8 cellular contexts compared by ENCODE assay signal in genomic region chr20:19735446-19735845, GRCh38. TPM values are rescaled to one million over a fixed set of nuclear protein-coding genes. Genes with fewer than 3 reads are reported as not detected.
DNase-seq lines count a peak whose midpoint lies in the region; ATAC-seq and TF ChIP-seq lines count a peak whose summit lies in the region.

No MANE protein-coding gene starts in this region.

- TF ChIP-seq POLR2A in right lobe of liver (IDR thresholded peaks at IDR 0.05) (no peak), tibial nerve (IDR thresholded peaks at IDR 0.05) (no peak), erythroblast (IDR thresholded peaks at IDR 0.05; ENCODE audit: low read length) (no peak)

- 24% methylated on average over 6 of the region's 6 CpGs for WGBS in right lobe of liver (ENCODE audit: insufficient coverage, low coverage, low lambda C conversion rate, missing lambda C conversion rate)
- 25 to 26% methylated on average over 6 of the region's 6 CpGs for WGBS in tibial nerve, 2 donors

- H3K36me3 Mint-ChIP-seq in activated naive CD4-positive, alpha-beta T cell treated with anti-CD3 and anti-CD28 coated beads for 36 hours (ENCODE audit: low read depth) = no peaks in the 10 kb centered on the region
- H3K36me3 Mint-ChIP-seq in dendritic cell treated with granulocyte-macrophage colony-stimulating factor and Interleukin-4, amounts not matched to agents 40 ng/mL and 50 ng/mL, for 4 days (ENCODE audit: low read depth) = no peaks in the 10 kb centered on the region

- H3K9me3 ChIP-seq in right lobe of liver = no peaks in the 10 kb centered on the region
- H3K9me3 ChIP-seq in tibial nerve = no peaks in the 10 kb centered on the region

- H3K36me3 ChIP-seq in right lobe of liver = no peaks in the 10 kb centered on the region
- no peaks in the 10 kb centered on the region for H3K36me3 ChIP-seq in tibial nerve

- TF ChIP-seq CTCF in right lobe of liver (IDR thresholded peaks at IDR 0.05) (no peak), tibial nerve (IDR thresholded peaks at IDR 0.05) (no peak), GM20000 (IDR thresholded peaks at IDR 0.05; ENCODE audit: extremely low read depth, missing control alignments) (no peak)

- H3K27ac Mint-ChIP-seq in activated naive CD4-positive, alpha-beta T cell treated with anti-CD3 and anti-CD28 coated beads for 36 hours = no peak overlapping the region
- peak overlapping the region; percentile 81 for H3K27ac Mint-ChIP-seq in dendritic cell treated with granulocyte-macrophage colony-stimulating factor and Interleukin-4, amounts not matched to agents 40 ng/mL and 50 ng/mL, for 4 days

- H3K27me3 Mint-ChIP-seq in activated naive CD4-positive, alpha-beta T cell treated with anti-CD3 and anti-CD28 coated beads for 36 hours (ENCODE audit: low read depth) = peaks cover 13% of the 10 kb centered on the region
- no peaks in the 10 kb centered on the region for H3K27me3 Mint-ChIP-seq in dendritic cell treated with granulocyte-macrophage colony-stimulating factor and Interleukin-4, amounts not matched to agents 40 ng/mL and 50 ng/mL, for 4 days

- H3K27me3 ChIP-seq in right lobe of liver (no peaks in the 10 kb centered on the region), tibial nerve (no peaks in the 10 kb centered on the region)

- H3K4me1 ChIP-seq in right lobe of liver (no peaks in the 10 kb centered on the region), tibial nerve (peaks cover 0 to 19% (median 3%) of the 10 kb centered on the region in 4 donors)

- DNase-seq in activated naive CD4-positive, alpha-beta T cell treated with anti-CD3 and anti-CD28 coated beads for 36 hours = peak; percentile 49
- DNase-seq in activated naive CD4-positive, alpha-beta T cell treated with anti-CD3 and anti-CD28 coated beads, Interleukin-2, amount 50 U/mL, for 16 hours = no peak
- peak; percentile 87 for DNase-seq in NCI-H69 (lab: John Stamatoyannopoulos, UW)
- peak in 1 of 3 donors; percentile 35 for DNase-seq in right lobe of liver
- DNase-seq in tibial nerve (ENCODE audit: low spot score in 2 of 2) = peak; percentile 56 to 72
- no peak for DNase-seq in erythroblast (lab: John Stamatoyannopoulos, UW)
- DNase-seq in GM20000 (ENCODE audit: low spot score) = no peak

- H3K9me3 Mint-ChIP-seq in activated naive CD4-positive, alpha-beta T cell treated with anti-CD3 and anti-CD28 coated beads for 36 hours = no peaks in the 10 kb centered on the region
- H3K9me3 Mint-ChIP-seq in dendritic cell treated with granulocyte-macrophage colony-stimulating factor and Interleukin-4, amounts not matched to agents 40 ng/mL and 50 ng/mL, for 4 days = no peaks in the 10 kb centered on the region

- TF ChIP-seq EP300 in tibial nerve (IDR thresholded peaks at IDR 0.05) = peak in 1 of 2 donors; percentile 78

- CTCF ChIA-PET in activated naive CD4-positive, alpha-beta T cell treated with anti-CD3 and anti-CD28 coated beads for 36 hours (lab: Charles Lee) = no interaction called here

- peaks cover 16% of the 10 kb centered on the region for H3K4me1 Mint-ChIP-seq in activated naive CD4-positive, alpha-beta T cell treated with anti-CD3 and anti-CD28 coated beads for 36 hours (ENCODE audit: low read depth)
- peaks cover 46% of the 10 kb centered on the region for H3K4me1 Mint-ChIP-seq in dendritic cell treated with granulocyte-macrophage colony-stimulating factor and Interleukin-4, amounts not matched to agents 40 ng/mL and 50 ng/mL, for 4 days (ENCODE audit: low read depth)

- H3K4me3 Mint-ChIP-seq in activated naive CD4-positive, alpha-beta T cell treated with anti-CD3 and anti-CD28 coated beads for 36 hours = no peak overlapping the region
- H3K4me3 Mint-ChIP-seq in dendritic cell treated with granulocyte-macrophage colony-stimulating factor and Interleukin-4, amounts not matched to agents 40 ng/mL and 50 ng/mL, for 4 days = no peak overlapping the region

- no peak overlapping the region for H3K27ac ChIP-seq in right lobe of liver
- peak overlapping the region in 2 of 4 donors; percentile 52 to 67 for H3K27ac ChIP-seq in tibial nerve

- H3K4me3 ChIP-seq in right lobe of liver (no peak overlapping the region), tibial nerve (no peak overlapping the region)

- intact Hi-C loops in activated naive CD4-positive, alpha-beta T cell treated with anti-CD3 and anti-CD28 coated beads for 36 hours (cut with micrococcal nuclease) = no loop called here
- intact Hi-C loops in dendritic cell treated with granulocyte-macrophage colony-stimulating factor and Interleukin-4, amounts not matched to agents 40 ng/mL and 50 ng/mL, for 4 days (cut with micrococcal nuclease) = no loop called here
- intact Hi-C loops in right lobe of liver (cut with DNase I) = no loop called here

- peak; percentile 55 to 86 (median 68) for ATAC-seq in right lobe of liver

RNA-seq across cellular contexts. Expression of gene RIN2, which starts 22.6 kb away (rescaled TPM):
- not detected for total RNA-seq in activated naive CD4-positive, alpha-beta T cell treated with anti-CD3 and anti-CD28 coated beads for 36 hours
- total RNA-seq in right lobe of liver (10 to 100 TPM in 4 of 6 experiments, 1 to 10 TPM in 2; 7.0 to 37.7 (median 13.8) TPM), tibial nerve (10 to 100 TPM; 65.1 to 91.5 (median 69.9) TPM)

Comparison
In these comparisons a context has a peak if more than half of its experiments do, and no peak if none do; other contexts are left out.
1. DNase-seq: peak in activated naive CD4-positive, alpha-beta T cell treated with anti-CD3 and anti-CD28 coated beads for 36 hours (single experiment), NCI-H69 (single experiment) and tibial nerve (2 of 2); none in activated naive CD4-positive, alpha-beta T cell treated with anti-CD3 and anti-CD28 coated beads, Interleukin-2, amount 50 U/mL, for 16 hours (single experiment), erythroblast (0 of 2) and GM20000 (single experiment).
2. RNA of gene RIN2, which starts 22.6 kb away (total RNA-seq): 65.1 to 91.5 TPM in tibial nerve and 7.0 to 37.7 TPM in right lobe of liver; not detected in activated naive CD4-positive, alpha-beta T cell treated with anti-CD3 and anti-CD28 coated beads for 36 hours; every median in the first group is over 4 times any median in the second.